In the genomic region with DNA sequence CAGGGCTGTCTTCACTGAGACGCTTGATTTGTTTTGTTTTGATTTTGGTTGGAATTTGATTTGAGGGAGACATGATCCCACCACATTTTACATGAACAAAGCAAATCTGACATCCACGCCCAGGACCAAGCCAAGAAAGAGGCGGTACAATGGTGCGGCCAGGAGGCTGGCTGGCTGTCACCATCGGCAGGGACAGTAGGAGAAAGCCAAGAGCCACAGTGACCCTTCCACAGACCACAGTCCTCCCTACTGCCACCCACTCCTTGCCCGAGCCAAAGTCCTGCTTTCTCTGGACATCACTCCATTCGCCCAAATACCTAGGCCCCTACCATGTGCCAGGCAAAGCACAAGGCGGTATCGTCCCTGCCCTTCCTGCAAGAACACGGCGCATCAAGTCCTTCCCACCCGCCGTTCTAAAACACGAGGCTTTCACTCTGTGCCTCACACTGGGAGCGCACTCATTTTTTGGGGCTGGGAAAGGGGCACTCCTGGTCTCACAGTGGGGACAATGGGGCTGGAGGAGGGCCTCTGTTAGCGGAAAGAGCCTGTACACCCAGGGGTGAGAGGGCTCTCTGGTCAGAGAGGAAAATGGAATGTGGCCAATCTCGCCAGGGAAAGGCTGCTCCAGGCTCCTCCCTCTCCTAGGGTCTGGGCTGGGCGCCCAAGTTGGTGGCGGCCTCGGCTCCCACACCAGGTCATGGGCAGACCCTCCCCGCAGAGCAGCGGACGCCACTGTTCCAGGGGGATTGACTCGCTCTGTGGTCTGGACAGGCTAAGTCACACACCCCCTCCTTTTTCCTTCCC, we compare ENCODE assay signal across 13 cellular contexts. TPM values are rescaled to one million over a fixed set of nuclear protein-coding genes. Genes with fewer than 3 reads are reported as not detected.
A peak's percentile ranks its signal among the peaks of the same experiment; 100 is the strongest.
DNase-seq lines count a peak whose midpoint lies in the region; ATAC-seq, FAIRE-seq and TF ChIP-seq lines count a peak whose summit lies in the region.
"Had no signal": no experiment of that assay in that cellular context is flagged by ENCODE, and none has a peak within 500 bp of the region (broad histone marks: within the 10 kb centered on the region; RNA-seq: fewer than 3 reads in every experiment).

No MANE protein-coding gene starts in this region.

- H3K4me3 Mint-ChIP-seq in WTC11 = no peak overlapping the region; the same call in 1 of the 2 replicates
- H3K4me3 Mint-ChIP-seq: B cell had no signal

- no peak overlapping the region for H2AFZ ChIP-seq in neuronal stem cell (ENCODE audit: low read length)

- peak overlapping the region; percentile 88 for H3K18ac ChIP-seq in neuronal stem cell (ENCODE audit: low read length)

- peaks cover 62% of the 10 kb centered on the region for H3K36me3 ChIP-seq in BLaER1
- peaks cover 7 to 81% of the 10 kb centered on the region in 2 donors for H3K36me3 ChIP-seq in neuronal stem cell (replicated peaks in 1 of 2; ENCODE audit: control insufficient read depth in 2 of 2, insufficient read depth in 2 of 2, low read length in 2 of 2)
- peaks cover 0 to 2% of the 10 kb centered on the region in 2 donors for H3K36me3 ChIP-seq in small intestine (ENCODE audit: control insufficient read depth in 2 of 2, insufficient read depth in 2 of 2, low read length in 2 of 2)
- no peaks in the 10 kb centered on the region for H3K36me3 ChIP-seq in SJCRH30

- peak overlapping the region; percentile 14 for H3K14ac ChIP-seq in neuronal stem cell (ENCODE audit: low read length)

- DNase-seq in WTC11 (ENCODE audit: low spot score) = no peak
- peak; percentile 74 for DNase-seq in left ventricle myocardium superior
- no peak for DNase-seq in neuronal stem cell (ENCODE audit: low spot score)
- no peak for DNase-seq in small intestine
- DNase-seq in SJCRH30 = no peak
- no peak for DNase-seq in HuH-7.5 (ENCODE audit: low spot score)
- DNase-seq: islet precursor cell, NCI-H345, SIG-M5 had no signal

- peak; percentile 2 for ATAC-seq in WTC11
- peak; percentile 68 for ATAC-seq in left ventricle myocardium superior
- no peak for ATAC-seq in HG02973 (IDR thresholded peaks at IDR 0.05; ENCODE audit: unreplicated experiment)

- CTCF ChIA-PET in WTC11 (lab: Charles Lee) = no interaction called here

- peaks cover 5% of the 10 kb centered on the region for H3K36me3 Mint-ChIP-seq in WTC11

- peak overlapping the region; percentile 81 for H3K23ac ChIP-seq in neuronal stem cell (ENCODE audit: low read depth, low read length, poor library complexity)

- peak overlapping the region; percentile 94 for H3K27ac ChIP-seq in BLaER1
- H3K27ac ChIP-seq in neuronal stem cell (replicated peaks; ENCODE audit: low read length) = peak overlapping the region; percentile 91
- H3K27ac ChIP-seq in small intestine (ENCODE audit: low read depth in 1 of 2, low read length in 1 of 2) = no peak overlapping the region
- no peak overlapping the region for H3K27ac ChIP-seq in SJCRH30
- H3K27ac ChIP-seq: epithelial cell of prostate had no signal

- no peak for TF ChIP-seq CTCF in WTC11 (IDR thresholded peaks at IDR 0.05)

- H3K9ac ChIP-seq in BLaER1 (peak overlapping the region; percentile 76; the same call in 1 of the 2 replicates), neuronal stem cell (ENCODE audit: low read depth, low read length, poor library complexity) (no peak overlapping the region)

- H2BK12ac ChIP-seq in neuronal stem cell (ENCODE audit: low read length) = peak overlapping the region; percentile 79

- no peak overlapping the region for H3K4ac ChIP-seq in neuronal stem cell (ENCODE audit: low read length)

- H3K4me2 ChIP-seq in BLaER1 = peak overlapping the region; percentile 83
- no peak overlapping the region for H3K4me2 ChIP-seq in neuronal stem cell (ENCODE audit: insufficient read depth, low read length, poor library complexity, severe bottlenecking)

- H3K9me3 ChIP-seq in BLaER1 (no peaks in the 10 kb centered on the region), neuronal stem cell (replicated peaks in 1 of 2; ENCODE audit: control insufficient read depth in 2 of 2, insufficient read depth in 1 of 2, low read depth in 1 of 2, low read length in 2 of 2) (no peaks in the 10 kb centered on the region), small intestine (ENCODE audit: control insufficient read depth, low read depth) (no peaks in the 10 kb centered on the region), SJCRH30 (replicated peaks) (no peaks in the 10 kb centered on the region)

- no peaks in the 10 kb centered on the region for H3K9me3 Mint-ChIP-seq in WTC11

- H4K8ac ChIP-seq in neuronal stem cell (ENCODE audit: low read depth, low read length) = peak overlapping the region; percentile 67

- H3K27me3 ChIP-seq in BLaER1 (no peaks in the 10 kb centered on the region), neuronal stem cell (ENCODE audit: control insufficient read depth in 3 of 3, insufficient read depth in 3 of 3, low read depth in 1 of 3, low read length in 3 of 3) (no peaks in the 10 kb centered on the region), small intestine (ENCODE audit: control insufficient read depth in 2 of 2, insufficient read depth in 2 of 2, low read length in 2 of 2) (no peaks in the 10 kb centered on the region), SJCRH30 (no peaks in the 10 kb centered on the region)

- no peak for FAIRE-seq in small intestine (lab: Jason Lieb, UNC)

- H3K27ac Mint-ChIP-seq in WTC11 = peak overlapping the region; percentile 79

- H2BK5ac ChIP-seq in neuronal stem cell (ENCODE audit: low read length) = peak overlapping the region; percentile 7

- peak overlapping the region; percentile 54 for H2AK5ac ChIP-seq in neuronal stem cell (ENCODE audit: low read depth, low read length)

- POLR2A ChIA-PET in WTC11 (lab: Charles Lee) = no interaction called here

- no CpG with 5 or more reads among the region's 24 CpGs for WGBS in neuronal stem cell (ENCODE audit: extremely low coverage in 2 of 2, insufficient read length in 2 of 2, insufficient replicate concordance in 1 of 2), 2 donors
- 81 to 92% (median 89%) methylated on average over 20 to 24 of the region's 24 CpGs for whole genome bisulfite sequencing in small intestine, 3 donors

- H3K4me1 ChIP-seq in BLaER1 (peaks cover 64% of the 10 kb centered on the region), neuronal stem cell (ENCODE audit: control insufficient read depth in 2 of 2, insufficient read depth in 1 of 2, low read depth in 1 of 2, low read length in 2 of 2) (peaks cover 43 to 50% of the 10 kb centered on the region in 2 donors), small intestine (ENCODE audit: control insufficient read depth in 2 of 2, insufficient read depth in 1 of 2, low read depth in 1 of 2, low read length in 1 of 2) (peaks cover 5 to 18% of the 10 kb centered on the region in 2 donors), SJCRH30 (peaks cover 3% of the 10 kb centered on the region)

- H4K20me1 ChIP-seq in BLaER1 = peaks cover 79% of the 10 kb centered on the region

- peaks cover 74% of the 10 kb centered on the region for H3K4me1 Mint-ChIP-seq in WTC11

- H3K79me1 ChIP-seq in neuronal stem cell (ENCODE audit: low read depth, low read length) = peaks cover 18% of the 10 kb centered on the region

- H3K4me3 ChIP-seq in BLaER1 (no peak overlapping the region), neuronal stem cell (ENCODE audit: low read length in 2 of 2) (no peak overlapping the region), small intestine (ENCODE audit: low read depth in 1 of 2, low read length in 2 of 2) (no peak overlapping the region), SJCRH30 (no peak overlapping the region)

- peak overlapping the region; percentile 8 for H2BK15ac ChIP-seq in neuronal stem cell (ENCODE audit: low read length)

- intact Hi-C loops in left ventricle myocardium superior (cut with micrococcal nuclease) = no loop called here

- no peaks in the 10 kb centered on the region for H3K27me3 Mint-ChIP-seq in WTC11 (ENCODE audit: low read depth)
- H3K27me3 Mint-ChIP-seq: B cell had no signal

- peak overlapping the region; percentile 56 for H4K91ac ChIP-seq in neuronal stem cell (ENCODE audit: low read depth, low read length, poor library complexity)

- no peak overlapping the region for H2BK120ac ChIP-seq in neuronal stem cell (ENCODE audit: low read depth, low read length)

TF ChIP-seq in WTC11, 78 proteins besides CTCF, POLR2A, EP300 and RAD21:
- TF ChIP-seq, protein P1, sequence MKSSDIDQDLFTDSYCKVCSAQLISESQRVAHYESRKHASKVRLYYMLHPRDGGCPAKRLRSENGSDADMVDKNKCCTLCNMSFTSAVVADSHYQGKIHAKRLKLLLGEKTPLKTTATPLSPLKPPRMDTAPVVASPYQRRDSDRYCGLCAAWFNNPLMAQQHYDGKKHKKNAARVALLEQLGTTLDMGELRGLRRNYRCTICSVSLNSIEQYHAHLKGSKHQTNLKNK (CRISPR knock-in tag; IDR thresholded peaks at IDR 0.05) = no peak
- TF ChIP-seq, protein P2, sequence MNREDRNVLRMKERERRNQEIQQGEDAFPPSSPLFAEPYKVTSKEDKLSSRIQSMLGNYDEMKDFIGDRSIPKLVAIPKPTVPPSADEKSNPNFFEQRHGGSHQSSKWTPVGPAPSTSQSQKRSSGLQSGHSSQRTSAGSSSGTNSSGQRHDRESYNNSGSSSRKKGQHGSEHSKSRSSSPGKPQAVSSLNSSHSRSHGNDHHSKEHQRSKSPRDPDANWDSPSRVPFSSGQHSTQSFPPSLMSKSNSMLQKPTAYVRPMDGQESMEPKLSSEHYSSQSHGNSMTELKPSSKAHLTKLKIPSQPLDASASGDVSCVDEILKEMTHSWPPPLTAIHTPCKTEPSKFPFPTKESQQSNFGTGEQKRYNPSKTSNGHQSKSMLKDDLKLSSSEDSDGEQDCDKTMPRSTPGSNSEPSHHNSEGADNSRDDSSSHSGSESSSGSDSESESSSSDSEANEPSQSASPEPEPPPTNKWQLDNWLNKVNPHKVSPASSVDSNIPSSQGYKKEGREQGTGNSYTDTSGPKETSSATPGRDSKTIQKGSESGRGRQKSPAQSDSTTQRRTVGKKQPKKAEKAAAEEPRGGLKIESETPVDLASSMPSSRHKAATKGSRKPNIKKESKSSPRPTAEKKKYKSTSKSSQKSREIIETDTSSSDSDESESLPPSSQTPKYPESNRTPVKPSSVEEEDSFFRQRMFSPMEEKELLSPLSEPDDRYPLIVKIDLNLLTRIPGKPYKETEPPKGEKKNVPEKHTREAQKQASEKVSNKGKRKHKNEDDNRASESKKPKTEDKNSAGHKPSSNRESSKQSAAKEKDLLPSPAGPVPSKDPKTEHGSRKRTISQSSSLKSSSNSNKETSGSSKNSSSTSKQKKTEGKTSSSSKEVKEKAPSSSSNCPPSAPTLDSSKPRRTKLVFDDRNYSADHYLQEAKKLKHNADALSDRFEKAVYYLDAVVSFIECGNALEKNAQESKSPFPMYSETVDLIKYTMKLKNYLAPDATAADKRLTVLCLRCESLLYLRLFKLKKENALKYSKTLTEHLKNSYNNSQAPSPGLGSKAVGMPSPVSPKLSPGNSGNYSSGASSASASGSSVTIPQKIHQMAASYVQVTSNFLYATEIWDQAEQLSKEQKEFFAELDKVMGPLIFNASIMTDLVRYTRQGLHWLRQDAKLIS (CRISPR knock-in tag; IDR thresholded peaks at IDR 0.05; ENCODE audit: borderline replicate concordance) = no peak
- TF ChIP-seq FOXP1 (CRISPR knock-in tag; IDR thresholded peaks at IDR 0.05; ENCODE audit: borderline replicate concordance) = 0 out of 2 replicates have a peak, but pooled peaks have one; percentile 24

RNA-seq across cellular contexts. Expression of gene SSBP3, which starts 26.5 kb away (rescaled TPM):
- total RNA-seq in WTC11 (2021) (98.8 to 115 TPM (median 105 TPM) in 3 replicates), left ventricle myocardium superior (57.0 TPM)
- polyA plus RNA-seq in neuronal stem cell (2013, experiment 1 of 2) = 127 TPM
- polyA plus RNA-seq in neuronal stem cell (2013, experiment 2 of 2) = 133 TPM
- 10 to 100 TPM; 24.2 to 38.7 (median 25.7) TPM for polyA plus RNA-seq in small intestine
- 27.0 and 32.1 TPM in 2 replicates for total RNA-seq in SJCRH30 (2014; rRNA removed; shearing (Covaris generic))

Comparison
In these comparisons a context has a peak if more than half of its experiments do, and no peak if none do; other contexts are left out.
1. H3K27ac ChIP-seq: peak in BLaER1 (single experiment) and neuronal stem cell (single experiment); none in small intestine (0 of 2) and SJCRH30 (single experiment).